In the genomic region with DNA sequence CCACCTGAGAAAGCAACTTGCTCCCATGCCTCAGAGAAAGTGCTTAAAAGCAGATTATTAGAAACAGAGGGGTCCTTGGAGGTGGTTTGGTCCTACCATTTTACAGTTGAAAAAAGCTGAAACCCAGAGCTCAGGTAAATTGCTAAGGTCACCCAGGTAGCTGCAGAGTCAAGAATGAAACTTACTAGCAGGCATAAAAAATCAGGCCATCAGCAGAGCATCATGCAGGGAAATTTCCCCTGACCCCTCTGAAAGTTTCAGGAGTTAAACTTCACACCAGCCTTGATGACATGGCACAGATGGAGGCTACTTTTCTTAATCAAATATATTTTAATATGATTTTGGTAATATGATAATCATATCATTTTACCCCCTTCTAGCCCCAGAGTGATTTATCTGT, we compare ENCODE assay signal across 16 cellular contexts.
A peak's percentile ranks its signal among the peaks of the same experiment; 100 is the strongest.
DNase-seq lines count a peak whose midpoint lies in the region; ATAC-seq, FAIRE-seq and TF ChIP-seq lines count a peak whose summit lies in the region.
"Had no signal": no experiment of that assay in that cellular context is flagged by ENCODE, and none has a peak within 500 bp of the region (broad histone marks: within the 10 kb centered on the region; RNA-seq: fewer than 3 reads in every experiment).

No MANE protein-coding gene starts in this region.

- peaks cover 68% of the 10 kb centered on the region for H3K4me1 Mint-ChIP-seq in stimulated activated effector memory CD8-positive, alpha-beta T cell treated with anti-CD3 and anti-CD28 coated beads, Interleukin-12 subunit alpha, Interleukin-12 subunit beta, amount 100 ng/mL, for 72 hours
- peaks cover 72% of the 10 kb centered on the region for H3K4me1 Mint-ChIP-seq in activated T-helper 1 cell treated with anti-CD3 and anti-CD28 coated beads, Interleukin-12 subunit alpha, Interleukin-12 subunit beta, Interleukin-2, Interleukin-4 antibody, amounts not matched to agents 30 ng/mL and 10 ng/mL and 1 ng/mL, durations not matched to agents 14 hours and 24 hours and 36 hours (ENCODE audit: low read depth)
- H3K4me1 Mint-ChIP-seq in activated naive CD4-positive, alpha-beta T cell treated with anti-CD3 and anti-CD28 coated beads for 36 hours (ENCODE audit: low read depth): peaks cover 26% of the 10 kb centered on the region

- H3K4me1 ChIP-seq in Karpas-422 (ENCODE audit: low read length) (peaks cover 26% of the 10 kb centered on the region), GM12878 (ENCODE audit: control insufficient read depth, insufficient read depth, low read length) (peaks cover 19% of the 10 kb centered on the region), gastrocnemius medialis (peaks cover 35 to 50% of the 10 kb centered on the region in 2 donors)

- POLR2A ChIA-PET in GM12878 (lab: Charles Lee): no interaction called here

- BruUV-seq in GM12878 (replicated peaks; lab: Mats Ljungman, UMichigan): no TSS peak

- H3K36me3 ChIP-seq in Karpas-422 (ENCODE audit: insufficient read depth, low read length) (no peaks in the 10 kb centered on the region), GM12878 (ENCODE audit: control insufficient read depth in 2 of 2, insufficient read depth in 2 of 2, low read length in 1 of 2) (peaks cover 12 to 33% of the 10 kb centered on the region in 2 experiments), gastrocnemius medialis (peaks cover 0 to 40% of the 10 kb centered on the region in 2 donors)

- H3K4me3 ChIP-seq in Karpas-422 (ENCODE audit: low read length): no peak overlapping the region
- H3K4me3 ChIP-seq in GM12878: no peak overlapping the region
- H3K4me3 ChIP-seq in gastrocnemius medialis: no peak overlapping the region

- SMC1A ChIA-PET in GM12878 (lab: Charles Lee; ENCODE audit: uncharacterized antibody, unreplicated experiment): interaction anchor here (0.7 to 1.5 kb wide), 2 partner anchors 13 to 17 kb away, joined by 3 to 4 read pairs; no protein-coding TSS in a partner anchor

- H3K9me3 Mint-ChIP-seq in stimulated activated effector memory CD8-positive, alpha-beta T cell treated with anti-CD3 and anti-CD28 coated beads, Interleukin-12 subunit alpha, Interleukin-12 subunit beta, amount 100 ng/mL, for 72 hours: no peaks in the 10 kb centered on the region
- no peaks in the 10 kb centered on the region for H3K9me3 Mint-ChIP-seq in activated T-helper 1 cell treated with anti-CD3 and anti-CD28 coated beads, Interleukin-12 subunit alpha, Interleukin-12 subunit beta, Interleukin-2, Interleukin-4 antibody, amounts not matched to agents 30 ng/mL and 10 ng/mL and 1 ng/mL, durations not matched to agents 14 hours and 24 hours and 36 hours
- H3K9me3 Mint-ChIP-seq in activated naive CD4-positive, alpha-beta T cell treated with anti-CD3 and anti-CD28 coated beads for 36 hours: no peaks in the 10 kb centered on the region
- H3K9me3 Mint-ChIP-seq: CD4-positive, alpha-beta memory T cell; HFFc6 had no signal

- no peak for TF ChIP-seq EP300 in GM12878 (IDR thresholded peaks at IDR 0.05; ENCODE audit: borderline replicate concordance in 1 of 2, control insufficient read depth in 1 of 2, low read depth in 2 of 2, low read length in 2 of 2)

- H3K9ac ChIP-seq in Karpas-422 (ENCODE audit: low read length): no peak overlapping the region
- H3K9ac ChIP-seq in GM12878 (ENCODE audit: control insufficient read depth, insufficient read depth, low read length): no peak overlapping the region

- no peak for TF ChIP-seq RAD21 in GM12878 (IDR thresholded peaks at IDR 0.05; ENCODE audit: insufficient read depth, low read depth, low read length)

- RAD21 ChIA-PET in GM12878 (lab: Charles Lee; ENCODE audit: unreplicated experiment): no interaction called here

- H3K27me3 ChIP-seq in Karpas-422 (ENCODE audit: low read length) (no peaks in the 10 kb centered on the region), GM12878 (replicated peaks in 1 of 2; ENCODE audit: control insufficient read depth in 2 of 2, insufficient read depth in 2 of 2, low read length in 1 of 2) (no peaks in the 10 kb centered on the region), gastrocnemius medialis (no peaks in the 10 kb centered on the region)

- no peak overlapping the region for H3K4me3 Mint-ChIP-seq in stimulated activated effector memory CD8-positive, alpha-beta T cell treated with anti-CD3 and anti-CD28 coated beads, Interleukin-12 subunit alpha, Interleukin-12 subunit beta, amount 100 ng/mL, for 72 hours
- no peak overlapping the region for H3K4me3 Mint-ChIP-seq in activated T-helper 1 cell treated with anti-CD3 and anti-CD28 coated beads, Interleukin-12 subunit alpha, Interleukin-12 subunit beta, Interleukin-2, Interleukin-4 antibody, amounts not matched to agents 30 ng/mL and 10 ng/mL and 1 ng/mL, durations not matched to agents 14 hours and 24 hours and 36 hours
- no peak overlapping the region for H3K4me3 Mint-ChIP-seq in activated naive CD4-positive, alpha-beta T cell treated with anti-CD3 and anti-CD28 coated beads for 36 hours
- H3K4me3 Mint-ChIP-seq: B cell; CD4-positive, alpha-beta memory T cell; HFFc6 had no signal

- FAIRE-seq in GM18507 (lab: Jason Lieb, UNC): peak; percentile 77
- FAIRE-seq in GM12878 (lab: Jason Lieb, UNC): no peak
- FAIRE-seq: A204.1, HepG2, HTR-8/SVneo had no signal

- no peaks in the 10 kb centered on the region for H3K79me2 ChIP-seq in Karpas-422 (ENCODE audit: low read length)
- H3K79me2 ChIP-seq in GM12878 (ENCODE audit: control insufficient read depth, insufficient read depth, low read length): peaks cover 3% of the 10 kb centered on the region

- DNase-seq in GM18507 (ENCODE audit: extremely low spot score, insufficient read length, low read depth) (no peak), Karpas-422 (no peak), GM12878 (ENCODE audit: low read depth, low spot score) (no peak), gastrocnemius medialis (no peak)
- no peak for DNase-seq in stimulated activated effector memory CD8-positive, alpha-beta T cell treated with anti-CD3 and anti-CD28 coated beads, Interleukin-12 subunit alpha, Interleukin-12 subunit beta, amount 100 ng/mL, for 72 hours (ENCODE audit: low spot score in 2 of 2)
- no peak for DNase-seq in activated T-helper 1 cell treated with anti-CD3 and anti-CD28 coated beads, Interleukin-12 subunit alpha, Interleukin-12 subunit beta, Interleukin-2, Interleukin-4 antibody, amounts not matched to agents 30 ng/mL and 10 ng/mL and 1 ng/mL, durations not matched to agents 14 hours and 24 hours and 36 hours (ENCODE audit: low spot score)
- no peak for DNase-seq in activated naive CD4-positive, alpha-beta T cell treated with anti-CD3 and anti-CD28 coated beads for 36 hours
- DNase-seq: C1 segment of cervical spinal cord; CD4-positive, alpha-beta memory T cell; DMS79; HCEC 1CT; HFFc6 had no signal

- no peaks in the 10 kb centered on the region for H4K20me1 ChIP-seq in Karpas-422 (ENCODE audit: insufficient read depth, low read depth, low read length)
- no peaks in the 10 kb centered on the region for H4K20me1 ChIP-seq in GM12878 (ENCODE audit: control insufficient read depth, insufficient read depth)

- peak overlapping the region; percentile 16; the same call in 1 of the 2 replicates for H3K27ac ChIP-seq in Karpas-422 (ENCODE audit: low read length)
- H3K27ac ChIP-seq in GM12878 (ENCODE audit: control insufficient read depth, insufficient read depth): no peak overlapping the region
- H3K27ac ChIP-seq in gastrocnemius medialis: peak overlapping the region in 2 of 4 donors; percentile 84 to 86

- H3K36me3 Mint-ChIP-seq in stimulated activated effector memory CD8-positive, alpha-beta T cell treated with anti-CD3 and anti-CD28 coated beads, Interleukin-12 subunit alpha, Interleukin-12 subunit beta, amount 100 ng/mL, for 72 hours: peaks cover 100% of the 10 kb centered on the region
- H3K36me3 Mint-ChIP-seq in activated T-helper 1 cell treated with anti-CD3 and anti-CD28 coated beads, Interleukin-12 subunit alpha, Interleukin-12 subunit beta, Interleukin-2, Interleukin-4 antibody, amounts not matched to agents 30 ng/mL and 10 ng/mL and 1 ng/mL, durations not matched to agents 14 hours and 24 hours and 36 hours (ENCODE audit: low read depth): peaks cover 80% of the 10 kb centered on the region
- peaks cover 32% of the 10 kb centered on the region for H3K36me3 Mint-ChIP-seq in activated naive CD4-positive, alpha-beta T cell treated with anti-CD3 and anti-CD28 coated beads for 36 hours (ENCODE audit: low read depth)

- no peak for TF ChIP-seq CTCF in GM12878 (IDR thresholded peaks at IDR 0.05 in 2 of 3, conservative IDR thresholded peaks at IDR 0.05 in 1 of 3; ENCODE audit: control insufficient read depth in 2 of 3, extremely low read depth in 1 of 3, insufficient read depth in 1 of 3, low read depth in 3 of 3, low read length in 3 of 3)
- no peak for TF ChIP-seq CTCF in gastrocnemius medialis (IDR thresholded peaks at IDR 0.05 in 4 of 5, conservative IDR thresholded peaks at IDR 0.05 in 1 of 5)

- CTCF ChIA-PET in GM12878 (lab: Yijun Ruan, JAX): no interaction called here
- CTCF ChIA-PET in activated naive CD4-positive, alpha-beta T cell treated with anti-CD3 and anti-CD28 coated beads for 36 hours (lab: Charles Lee): no interaction called here

- H3K4me2 ChIP-seq in Karpas-422 (ENCODE audit: low read depth, low read length, poor library complexity, severe bottlenecking): no peak overlapping the region
- no peak overlapping the region for H3K4me2 ChIP-seq in GM12878 (ENCODE audit: control insufficient read depth, insufficient read depth)

- H3K27me3 Mint-ChIP-seq in activated T-helper 1 cell treated with anti-CD3 and anti-CD28 coated beads, Interleukin-12 subunit alpha, Interleukin-12 subunit beta, Interleukin-2, Interleukin-4 antibody, amounts not matched to agents 30 ng/mL and 10 ng/mL and 1 ng/mL, durations not matched to agents 14 hours and 24 hours and 36 hours (ENCODE audit: insufficient read depth): no peaks in the 10 kb centered on the region
- no peaks in the 10 kb centered on the region for H3K27me3 Mint-ChIP-seq in activated naive CD4-positive, alpha-beta T cell treated with anti-CD3 and anti-CD28 coated beads for 36 hours (ENCODE audit: low read depth)
- H3K27me3 Mint-ChIP-seq: B cell; CD4-positive, alpha-beta memory T cell had no signal

- no peak overlapping the region for H2AFZ ChIP-seq in Karpas-422 (ENCODE audit: low read length)
- no peak overlapping the region for H2AFZ ChIP-seq in GM12878 (ENCODE audit: control insufficient read depth, low read depth, low read length)

- intact Hi-C loops in GM12878 (cut with micrococcal nuclease; ENCODE audit: unreplicated experiment) (no loop called here), gastrocnemius medialis (cut with DNase I; ENCODE audit: low total_unique reads) (loop anchor here (5.0 kb wide), 2 partner anchors 117 to 137 kb away; no protein-coding TSS in a partner anchor)
- intact Hi-C loops in activated T-helper 1 cell treated with anti-CD3 and anti-CD28 coated beads, Interleukin-12 subunit alpha, Interleukin-12 subunit beta, Interleukin-2, Interleukin-4 antibody, amounts not matched to agents 30 ng/mL and 10 ng/mL and 1 ng/mL, durations not matched to agents 14 hours and 24 hours and 36 hours (cut with micrococcal nuclease): no loop called here
- intact Hi-C loops in activated naive CD4-positive, alpha-beta T cell treated with anti-CD3 and anti-CD28 coated beads for 36 hours (cut with micrococcal nuclease): no loop called here

- no peaks in the 10 kb centered on the region for H3K9me2 ChIP-seq in Karpas-422 (replicated peaks; ENCODE audit: insufficient read depth, low read length)

- ATAC-seq in GM12878 (peak; percentile 63), gastrocnemius medialis (no peak)
- no peak for ATAC-seq in stimulated activated effector memory CD8-positive, alpha-beta T cell treated with anti-CD3 and anti-CD28 coated beads, Interleukin-12 subunit alpha, Interleukin-12 subunit beta, amount 100 ng/mL, for 72 hours
- ATAC-seq: HepG2 had no signal

- H3K9me3 ChIP-seq in Karpas-422 (ENCODE audit: low read length) (no peaks in the 10 kb centered on the region), GM12878 (replicated peaks; ENCODE audit: control insufficient read depth, insufficient read depth, low read length) (no peaks in the 10 kb centered on the region), gastrocnemius medialis (no peaks in the 10 kb centered on the region)

- in situ Hi-C loops in GM12878 (cut with MboI): no loop called here
- in situ Hi-C loops in gastrocnemius medialis (cut with MboI; ENCODE audit: low sequenced_read_pairs in 4 of 4): no loop called here

- H3K27ac Mint-ChIP-seq in stimulated activated effector memory CD8-positive, alpha-beta T cell treated with anti-CD3 and anti-CD28 coated beads, Interleukin-12 subunit alpha, Interleukin-12 subunit beta, amount 100 ng/mL, for 72 hours: peak overlapping the region; percentile 78
- H3K27ac Mint-ChIP-seq in activated T-helper 1 cell treated with anti-CD3 and anti-CD28 coated beads, Interleukin-12 subunit alpha, Interleukin-12 subunit beta, Interleukin-2, Interleukin-4 antibody, amounts not matched to agents 30 ng/mL and 10 ng/mL and 1 ng/mL, durations not matched to agents 14 hours and 24 hours and 36 hours: no peak overlapping the region
- no peak overlapping the region for H3K27ac Mint-ChIP-seq in activated naive CD4-positive, alpha-beta T cell treated with anti-CD3 and anti-CD28 coated beads for 36 hours
- H3K27ac Mint-ChIP-seq: B cell, HFFc6 had no signal

- TF ChIP-seq POLR2A in GM12878 (IDR thresholded peaks at IDR 0.05; ENCODE audit: low read depth, low read length) (no peak), gastrocnemius medialis (IDR thresholded peaks at IDR 0.05) (no peak)
